In genomic region chr2:176188969-176189665, GRCh38 we compare ENCODE assay signal across 8 cellular contexts. TPM values are rescaled to one million over a fixed set of nuclear protein-coding genes. Genes with fewer than 3 reads are reported as not detected.
DNase-seq lines count a peak whose midpoint lies in the region; ATAC-seq, FAIRE-seq and TF ChIP-seq lines count a peak whose summit lies in the region.

No MANE protein-coding gene starts in this region.

- H3K27me3 ChIP-seq in NT2/D1 (ENCODE audit: insufficient read depth, insufficient read length) (peaks cover 98% of the 10 kb centered on the region), pancreas (peaks cover 0 to 39% (median 14%) of the 10 kb centered on the region in 4 donors)

- intact Hi-C loops in pancreas (cut with DNase I) = no loop called here

- peak overlapping the region; percentile 51; the same call in 1 of the 2 replicates for H3K9ac ChIP-seq in ES-I3 (ENCODE audit: low read depth, low read length)
- peak overlapping the region; percentile 15 for H3K9ac ChIP-seq in NT2/D1 (ENCODE audit: insufficient read length, low read depth)

- H3K9me3 ChIP-seq in ES-I3 (ENCODE audit: control insufficient read depth, insufficient read depth, low read length) (no peaks in the 10 kb centered on the region), NT2/D1 (ENCODE audit: insufficient read depth, low read length) (no peaks in the 10 kb centered on the region), pancreas (no peaks in the 10 kb centered on the region)

- DNase-seq in NT2/D1 (ENCODE audit: low read depth, low spot score) (no peak), fibroblast of mammary gland (ENCODE audit: low read depth) (no peak), pancreas (peak in 1 of 6 donors; percentile 63), SKM-1 treated with dmso at 0.1 percent for 144 hours (lab: John Stamatoyannopoulos, UW; ENCODE audit: unreplicated experiment) (no peak)
- DNase-seq in activated CD4-positive, CD25-positive, alpha-beta regulatory T cell (lab: John Stamatoyannopoulos, UW) = no peak

- H3K27ac ChIP-seq in pancreas = no peak overlapping the region

- no peak for TF ChIP-seq CTCF in fibroblast of mammary gland (conservative IDR thresholded peaks at IDR 0.05; ENCODE audit: control insufficient read depth, insufficient read depth, low read depth, low read length)
- no peak for TF ChIP-seq CTCF in pancreas (IDR thresholded peaks at IDR 0.05)

- H3K4me3 ChIP-seq in NT2/D1 (ENCODE audit: insufficient read length, low read depth) (peak overlapping the region; percentile 43), fibroblast of mammary gland (ENCODE audit: control insufficient read depth, low read depth, low read length) (peak overlapping the region; percentile 50), pancreas (peak overlapping the region in 3 of 4 donors; percentile 26 to 62 (median 42))

- no peaks in the 10 kb centered on the region for H3K36me3 ChIP-seq in ES-I3 (ENCODE audit: insufficient read depth, low read length)
- H3K36me3 ChIP-seq in NT2/D1 (ENCODE audit: insufficient read depth, insufficient read length, low read length) = no peaks in the 10 kb centered on the region
- no peaks in the 10 kb centered on the region for H3K36me3 ChIP-seq in pancreas

- WGBS in pancreas, 2 donors = 4 to 7% methylated on average over 64 to 77 of the region's 77 CpGs

- H3K4me1 ChIP-seq in ES-I3 (ENCODE audit: insufficient read depth, low read length) = peaks cover 23% of the 10 kb centered on the region; the same call in 1 of the 2 replicates
- peaks cover 9% of the 10 kb centered on the region for H3K4me1 ChIP-seq in NT2/D1 (ENCODE audit: insufficient read depth, insufficient read length)
- H3K4me1 ChIP-seq in pancreas = peaks cover 3 to 21% (median 7%) of the 10 kb centered on the region in 3 donors

- no peak for FAIRE-seq in pancreas (lab: Jason Lieb, UNC)

- ATAC-seq in pancreas = peak; percentile 8 to 39 (median 26)
- ATAC-seq in GM21526 (IDR thresholded peaks at IDR 0.05; ENCODE audit: low FRiP score, unreplicated experiment) = no peak
- no peak for ATAC-seq in GM19395 (IDR thresholded peaks at IDR 0.05; ENCODE audit: unreplicated experiment)

RNA-seq across cellular contexts. Expression of gene HOXD1, which starts 0.6 kb away (rescaled TPM):
- total RNA-seq in pancreas = under 1 TPM; 0.08 to 0.29 (median 0.18) TPM
- under 1 TPM; 0.19 to 0.28 TPM for polyA plus RNA-seq in pancreas

RNA-seq across cellular contexts. Expression of gene HOXD3, which starts 32.0 kb away (rescaled TPM):
- total RNA-seq in pancreas = under 1 TPM in 5 of 6 donors, not detected in 1; 0.23 to 0.38 (median 0.25) TPM
- polyA plus RNA-seq in pancreas = under 1 TPM; 0.19 to 0.68 TPM

RNA-seq across cellular contexts. Expression of gene HOXD4, which starts 37.8 kb away (rescaled TPM):
- total RNA-seq in pancreas = under 1 TPM in 4 of 6 donors, not detected in 2; 0.13 to 0.31 (median 0.27) TPM
- 1 to 10 TPM; 1.0 to 1.8 TPM for polyA plus RNA-seq in pancreas

RNA-seq across cellular contexts. Expression of gene HOXD8, which starts 59.6 kb away (rescaled TPM):
- total RNA-seq in pancreas = under 1 TPM; 0.19 to 0.87 (median 0.61) TPM
- polyA plus RNA-seq in pancreas = 1 to 10 TPM in 1 of 2 donors, under 1 TPM in 1; 0.61 to 1.5 TPM

Comparison
In these comparisons a context has a peak if more than half of its experiments do, and no peak if none do; other contexts are left out.
1. ATAC-seq: peak in pancreas (4 of 4); none in GM21526 (single experiment) and GM19395 (single experiment).
2. Peak in every context shown above with its lines, with median percentiles within 50 percentile points of each other: H3K4me3 ChIP-seq.